Comparison of ENCODE assay signal across 21 cellular contexts in the genomic region with DNA sequence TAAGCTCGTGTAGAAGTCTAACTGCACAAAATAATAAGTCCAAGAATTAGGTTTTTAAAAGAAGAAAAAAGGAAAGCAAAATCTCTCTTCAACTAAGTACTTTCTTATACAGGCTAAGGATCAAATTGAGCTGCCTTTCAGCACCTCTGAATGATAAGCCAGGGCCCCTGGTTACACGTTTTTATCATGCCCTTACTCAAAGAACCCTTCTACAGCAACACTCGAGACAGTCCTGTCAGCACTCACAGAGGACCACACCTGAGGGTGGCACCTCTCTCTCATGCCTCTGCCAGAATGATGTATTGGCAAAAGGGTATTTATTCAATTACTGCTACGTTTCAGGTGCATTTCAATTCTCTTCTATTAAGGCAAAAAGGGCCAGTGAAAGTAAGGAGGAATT.
"Had no signal": no experiment of that assay in that cellular context is flagged by ENCODE, and none has a peak within 500 bp of the region (broad histone marks: within the 10 kb centered on the region; RNA-seq: fewer than 3 reads in every experiment).

No MANE protein-coding gene starts in this region.

- DNase-seq: activated CD4-positive, alpha-beta T cell treated with anti-CD3 and anti-CD28 coated beads, Interleukin-2, amount 50 U/mL, for 4 hours; activated naive CD4-positive, alpha-beta T cell treated with anti-CD3 and anti-CD28 coated beads, Interleukin-2, amount 10 ng/mL, durations not matched to agents 7 days and 5 days; activated T-cell treated with anti-CD3 and anti-CD28 coated beads for 4 hours; caudate nucleus; esophagus squamous epithelium; hippocampal formation; left ventricle myocardium superior; mesendoderm; natural killer cell; right cardiac atrium; stimulated activated CD4-positive, alpha-beta T cell treated with anti-CD3 and anti-CD28 coated beads, Interleukin-4, amount 100 ng/mL, for 4 hours; stimulated activated CD8-positive, alpha-beta memory T cell treated with anti-CD3 and anti-CD28 coated beads, Interleukin-4, amount 100 ng/mL, for 48 hours; stimulated activated naive CD8-positive, alpha-beta T cell treated with anti-CD3 and anti-CD28 coated beads, Interleukin-15, Interleukin-2, amounts not matched to agents 100 U/mL and 50 U/mL, for 24 hours; T-cell; T-helper 9 cell had no signal

- H3K4me1 Mint-ChIP-seq: activated naive CD4-positive, alpha-beta T cell treated with anti-CD3 and anti-CD28 coated beads, Interleukin-2, amount 10 ng/mL, durations not matched to agents 7 days and 5 days; T-cell had no signal

- H3K27me3 ChIP-seq: esophagus squamous epithelium had no signal

- FAIRE-seq: colon had no signal

- H3K4me2 ChIP-seq: smooth muscle cell had no signal

- H3K36me3 Mint-ChIP-seq: activated naive CD4-positive, alpha-beta T cell treated with anti-CD3 and anti-CD28 coated beads, Interleukin-2, amount 10 ng/mL, durations not matched to agents 7 days and 5 days; natural killer cell; T-cell had no signal

- H3K27ac Mint-ChIP-seq: activated naive CD4-positive, alpha-beta T cell treated with anti-CD3 and anti-CD28 coated beads, Interleukin-2, amount 10 ng/mL, durations not matched to agents 7 days and 5 days; activated T-helper 2 cell treated with anti-CD3 and anti-CD28 coated beads, Interferon-gamma antibody, Interleukin-2, Interleukin-4, amounts not matched to agents 10 μg/mL and 5 μg/mL and 100 μg/mL, durations not matched to agents 14 hours and 24 hours and 36 hours; natural killer cell; T-cell; type B pancreatic cell had no signal

- H3K9me3 Mint-ChIP-seq: activated naive CD4-positive, alpha-beta T cell treated with anti-CD3 and anti-CD28 coated beads, Interleukin-2, amount 10 ng/mL, durations not matched to agents 7 days and 5 days; activated T-helper 2 cell treated with anti-CD3 and anti-CD28 coated beads, Interferon-gamma antibody, Interleukin-2, Interleukin-4, amounts not matched to agents 10 μg/mL and 5 μg/mL and 100 μg/mL, durations not matched to agents 14 hours and 24 hours and 36 hours; natural killer cell; type B pancreatic cell had no signal

- ATAC-seq: activated CD4-positive, CD25-positive, alpha-beta regulatory T cell treated with anti-CD3 and anti-CD28 coated beads, Interleukin-2, amount 50 U/mL, for 24 hours; left ventricle myocardium superior; natural killer cell; right cardiac atrium; stimulated activated naive CD8-positive, alpha-beta T cell treated with anti-CD3 and anti-CD28 coated beads, Interleukin-15, Interleukin-2, amounts not matched to agents 100 U/mL and 50 U/mL, for 24 hours; T-cell had no signal

- H3K36me3 ChIP-seq: esophagus squamous epithelium, prostate gland had no signal

- H3K27ac ChIP-seq: prostate gland had no signal

- H3K4me3 ChIP-seq: esophagus squamous epithelium, prostate gland, smooth muscle cell had no signal

- H3K4me3 Mint-ChIP-seq: activated naive CD4-positive, alpha-beta T cell treated with anti-CD3 and anti-CD28 coated beads, Interleukin-2, amount 10 ng/mL, durations not matched to agents 7 days and 5 days; natural killer cell; T-cell; type B pancreatic cell had no signal

- H3K9me3 ChIP-seq: esophagus squamous epithelium, prostate gland had no signal

- H3K27me3 Mint-ChIP-seq: activated naive CD4-positive, alpha-beta T cell treated with anti-CD3 and anti-CD28 coated beads, Interleukin-2, amount 10 ng/mL, durations not matched to agents 7 days and 5 days; T-cell had no signal

- H3K4me1 ChIP-seq: prostate gland had no signal
